9 cellular contexts compared by ENCODE assay signal in genomic region chr1:192506741-192507155, GRCh38.
DNase-seq lines count a peak whose midpoint lies in the region; ATAC-seq and TF ChIP-seq lines count a peak whose summit lies in the region.
"Had no signal": no experiment of that assay in that cellular context is flagged by ENCODE, and none has a peak within 500 bp of the region (broad histone marks: within the 10 kb centered on the region; RNA-seq: fewer than 3 reads in every experiment).

No MANE protein-coding gene starts in this region.

- H3K36me3 Mint-ChIP-seq in activated CD8-positive, alpha-beta T cell treated with anti-CD3 and anti-CD28 coated beads, Interleukin-2, amount 10 ng/mL, durations not matched to agents 7 days and 5 days (ENCODE audit: low read depth) = no peaks in the 10 kb centered on the region

- no peaks in the 10 kb centered on the region for H3F3A ChIP-seq in neural cell (ENCODE audit: insufficient read depth, low read length, poor library complexity, severe bottlenecking)

- TF ChIP-seq EP300 in neural cell (conservative IDR thresholded peaks at IDR 0.05; ENCODE audit: poor library complexity, severe bottlenecking) = no peak

- H3K9me2 ChIP-seq in neural cell (ENCODE audit: insufficient read depth, low read length) = no peaks in the 10 kb centered on the region

- peak; percentile 99 for ATAC-seq in GM21447 (IDR thresholded peaks at IDR 0.05; ENCODE audit: unreplicated experiment)
- peak; percentile 97 for ATAC-seq in HG03520 (IDR thresholded peaks at IDR 0.05; ENCODE audit: unreplicated experiment)
- ATAC-seq in activated CD8-positive, alpha-beta T cell treated with anti-CD3 and anti-CD28 coated beads, Interleukin-2, amount 10 ng/mL, durations not matched to agents 7 days and 5 days = peak; percentile 49
- no peak for ATAC-seq in right cardiac atrium

- no peak overlapping the region for H3K4me2 ChIP-seq in neural cell (ENCODE audit: low read length)
- H3K4me2 ChIP-seq: BLaER1 had no signal

- no peak overlapping the region for H3K4me3 ChIP-seq in neural cell (ENCODE audit: low read length)
- no peak overlapping the region for H3K4me3 ChIP-seq in right cardiac atrium (ENCODE audit: low read length)
- H3K4me3 ChIP-seq: BLaER1 had no signal

- H3K27me3 ChIP-seq in neural cell (ENCODE audit: insufficient read depth, low read depth, low read length) (no peaks in the 10 kb centered on the region), right cardiac atrium (ENCODE audit: control insufficient read depth, insufficient read depth) (no peaks in the 10 kb centered on the region)
- H3K27me3 ChIP-seq: BLaER1 had no signal

- peak; percentile 8 for TF ChIP-seq CTCF in neural cell (IDR thresholded peaks at IDR 0.05; ENCODE audit: poor library complexity, severe bottlenecking)

- no peaks in the 10 kb centered on the region for H3K36me3 ChIP-seq in neural cell (ENCODE audit: insufficient read depth, low read length)
- H3K36me3 ChIP-seq: BLaER1 had no signal

- no peak overlapping the region for H3K9ac ChIP-seq in neural cell (ENCODE audit: low read length)
- H3K9ac ChIP-seq: BLaER1 had no signal

- H2AFZ ChIP-seq in neural cell (ENCODE audit: low read depth, low read length) = no peak overlapping the region

- peak; percentile 24 for TF ChIP-seq RAD21 in neural cell (conservative IDR thresholded peaks at IDR 0.05)

- H3K27ac ChIP-seq in neural cell (ENCODE audit: low read length) = no peak overlapping the region
- no peak overlapping the region for H3K27ac ChIP-seq in right cardiac atrium (ENCODE audit: low read length)
- H3K27ac ChIP-seq: BLaER1 had no signal

- DNase-seq in NCI-H748 (lab: John Stamatoyannopoulos, UW; ENCODE audit: unreplicated experiment) = peak; percentile 17
- no peak for DNase-seq in NCI-H748 treated with DMSO at 0.1 percent for 48 hours (lab: John Stamatoyannopoulos, UW)
- no peak for DNase-seq in activated CD8-positive, alpha-beta T cell treated with anti-CD3 and anti-CD28 coated beads, Interleukin-2, amount 10 ng/mL, durations not matched to agents 7 days and 5 days
- no peak for DNase-seq in DMS153 treated with DMSO at 0.1 percent for 48 hours (lab: John Stamatoyannopoulos, UW; ENCODE audit: unreplicated experiment)
- DNase-seq in right cardiac atrium = no peak

- no peak overlapping the region for H3K4me3 Mint-ChIP-seq in activated CD8-positive, alpha-beta T cell treated with anti-CD3 and anti-CD28 coated beads, Interleukin-2, amount 10 ng/mL, durations not matched to agents 7 days and 5 days

- H3K9me3 ChIP-seq in neural cell (ENCODE audit: low read length) (no peaks in the 10 kb centered on the region), right cardiac atrium (ENCODE audit: control insufficient read depth, low read length) (peaks cover 1% of the 10 kb centered on the region)
- H3K9me3 ChIP-seq: BLaER1 had no signal

- no peak overlapping the region for H3K27ac Mint-ChIP-seq in activated CD8-positive, alpha-beta T cell treated with anti-CD3 and anti-CD28 coated beads, Interleukin-2, amount 10 ng/mL, durations not matched to agents 7 days and 5 days

- no peaks in the 10 kb centered on the region for H3K9me3 Mint-ChIP-seq in activated CD8-positive, alpha-beta T cell treated with anti-CD3 and anti-CD28 coated beads, Interleukin-2, amount 10 ng/mL, durations not matched to agents 7 days and 5 days (ENCODE audit: insufficient read depth)

- H3K4me1 Mint-ChIP-seq in activated CD8-positive, alpha-beta T cell treated with anti-CD3 and anti-CD28 coated beads, Interleukin-2, amount 10 ng/mL, durations not matched to agents 7 days and 5 days (ENCODE audit: low read depth) = no peaks in the 10 kb centered on the region

- CTCF ChIA-PET in activated CD8-positive, alpha-beta T cell treated with anti-CD3 and anti-CD28 coated beads, Interleukin-2, amount 10 ng/mL, durations not matched to agents 7 days and 5 days (lab: Charles Lee) = interaction anchor here (0.6 to 1.9 kb wide), 14 partner anchors 9 to 523 kb away, joined by 3 to 21 read pairs (median 6); no protein-coding TSS in a partner anchor

- H3K4me1 ChIP-seq in right cardiac atrium (ENCODE audit: control insufficient read depth, insufficient read depth, low read length) = no peaks in the 10 kb centered on the region

- WGBS in right cardiac atrium = 62% methylated on average over 2 of the region's 2 CpGs

- POLR2A ChIA-PET in activated CD8-positive, alpha-beta T cell treated with anti-CD3 and anti-CD28 coated beads, Interleukin-2, amount 10 ng/mL, durations not matched to agents 7 days and 5 days (lab: Charles Lee) = no interaction called here

- no peaks in the 10 kb centered on the region for H3K27me3 Mint-ChIP-seq in activated CD8-positive, alpha-beta T cell treated with anti-CD3 and anti-CD28 coated beads, Interleukin-2, amount 10 ng/mL, durations not matched to agents 7 days and 5 days (ENCODE audit: low read depth)

- intact Hi-C loops in right cardiac atrium (cut with DNase I) = no loop called here

- H3K79me2 ChIP-seq in neural cell (replicated peaks; ENCODE audit: insufficient read depth, low read length) = no peaks in the 10 kb centered on the region

- no peaks in the 10 kb centered on the region for H4K20me1 ChIP-seq in neural cell (ENCODE audit: insufficient read depth)
- H4K20me1 ChIP-seq: BLaER1 had no signal

TF ChIP-seq in neural cell, 6 proteins besides CTCF, POLR2A, EP300 and RAD21:
- TF ChIP-seq TAF1 (IDR thresholded peaks at IDR 0.05; ENCODE audit: low read depth) (no peak), EZH2 (IDR thresholded peaks at IDR 0.05; ENCODE audit: borderline replicate concordance, insufficient read depth, low read length, poor library complexity, severe bottlenecking) (no peak), MXI1 (conservative IDR thresholded peaks at IDR 0.05; ENCODE audit: poor library complexity, severe bottlenecking) (no peak), POLR2AphosphoS5 (IDR thresholded peaks at IDR 0.05) (no peak), REST (IDR thresholded peaks at IDR 0.05; ENCODE audit: borderline replicate concordance) (no peak), SMC3 (conservative IDR thresholded peaks at IDR 0.05; ENCODE audit: poor library complexity) (no peak)

Comparison
In these comparisons a context has a peak if more than half of its experiments do, and no peak if none do; other contexts are left out.
1. ATAC-seq: peak in GM21447 (single experiment), HG03520 (single experiment) and activated CD8-positive, alpha-beta T cell treated with anti-CD3 and anti-CD28 coated beads, Interleukin-2, amount 10 ng/mL, durations not matched to agents 7 days and 5 days (single experiment); none in right cardiac atrium (0 of 2).